ENCODE assay signal across 8 cellular contexts in the genomic region with DNA sequence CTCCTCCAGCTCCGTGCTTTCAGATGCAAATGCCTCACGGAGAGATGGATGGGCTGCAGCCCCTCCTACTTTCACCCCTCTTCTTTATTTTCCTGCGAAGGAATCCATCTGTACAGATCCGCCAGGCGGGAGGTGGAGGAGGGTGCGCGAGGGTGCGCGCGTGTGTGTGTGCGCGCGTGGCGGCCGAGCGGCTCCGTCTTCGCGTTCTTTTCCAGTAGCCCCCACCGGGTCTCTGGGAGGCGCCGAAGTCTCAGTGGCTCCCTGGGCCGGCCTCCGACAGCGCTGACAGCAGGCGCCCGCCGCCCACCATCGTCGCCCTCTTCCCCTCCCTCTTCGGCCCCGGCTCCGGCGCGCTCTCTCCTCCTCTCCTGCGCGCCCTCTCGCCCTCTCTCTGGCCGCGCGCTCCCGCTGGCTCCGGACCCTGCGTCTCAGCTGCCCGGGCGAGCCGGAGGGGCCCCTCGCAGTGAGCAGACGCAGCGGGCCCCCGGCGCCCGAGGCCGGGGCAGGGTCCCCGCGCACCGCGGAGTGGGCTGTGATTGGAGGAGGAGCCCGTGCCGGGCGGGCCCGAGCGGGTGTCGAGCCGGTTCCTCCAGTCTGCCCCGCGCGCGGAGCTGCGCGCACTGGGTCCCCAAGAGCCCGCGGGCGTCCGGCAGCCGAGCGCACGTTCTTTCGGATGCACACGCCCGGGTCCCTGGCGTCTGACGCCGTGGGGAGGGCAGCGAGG. TPM values are rescaled to one million over a fixed set of nuclear protein-coding genes. Genes with fewer than 3 reads are reported as not detected.
A peak's percentile ranks its signal among the peaks of the same experiment; 100 is the strongest.
DNase-seq lines count a peak whose midpoint lies in the region; ATAC-seq and TF ChIP-seq lines count a peak whose summit lies in the region.

A gene with protein sequence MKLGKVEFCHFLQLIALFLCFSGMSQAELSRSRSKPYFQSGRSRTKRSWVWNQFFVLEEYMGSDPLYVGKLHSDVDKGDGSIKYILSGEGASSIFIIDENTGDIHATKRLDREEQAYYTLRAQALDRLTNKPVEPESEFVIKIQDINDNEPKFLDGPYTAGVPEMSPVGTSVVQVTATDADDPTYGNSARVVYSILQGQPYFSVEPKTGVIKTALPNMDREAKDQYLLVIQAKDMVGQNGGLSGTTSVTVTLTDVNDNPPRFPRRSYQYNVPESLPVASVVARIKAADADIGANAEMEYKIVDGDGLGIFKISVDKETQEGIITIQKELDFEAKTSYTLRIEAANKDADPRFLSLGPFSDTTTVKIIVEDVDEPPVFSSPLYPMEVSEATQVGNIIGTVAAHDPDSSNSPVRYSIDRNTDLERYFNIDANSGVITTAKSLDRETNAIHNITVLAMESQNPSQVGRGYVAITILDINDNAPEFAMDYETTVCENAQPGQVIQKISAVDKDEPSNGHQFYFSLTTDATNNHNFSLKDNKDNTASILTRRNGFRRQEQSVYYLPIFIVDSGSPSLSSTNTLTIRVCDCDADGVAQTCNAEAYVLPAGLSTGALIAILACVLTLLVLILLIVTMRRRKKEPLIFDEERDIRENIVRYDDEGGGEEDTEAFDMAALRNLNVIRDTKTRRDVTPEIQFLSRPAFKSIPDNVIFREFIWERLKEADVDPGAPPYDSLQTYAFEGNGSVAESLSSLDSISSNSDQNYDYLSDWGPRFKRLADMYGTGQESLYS (plus strand): TSS at position 592 of the 724 bp plus-strand sequence. CDS start 11,831 bp downstream, outside the sequence.

- peak within 1 kb of the TSS; percentile 28 to 46 (median 37) for H3K4me3 ChIP-seq in esophagus muscularis mucosa

- H3K9me3 ChIP-seq in esophagus muscularis mucosa, result no peaks in the 10 kb centered on the region

- H3K4me1 ChIP-seq in esophagus muscularis mucosa, result peaks cover 0 to 18% (median 12%) of the 10 kb centered on the region in 4 donors

- TF ChIP-seq CTCF in esophagus muscularis mucosa (IDR thresholded peaks at IDR 0.05), result no peak

- H3K27ac ChIP-seq in esophagus muscularis mucosa (replicated peaks in 1 of 4), result no peak within 1 kb of the TSS

- TF ChIP-seq POLR2A in esophagus muscularis mucosa (IDR thresholded peaks at IDR 0.05; ENCODE audit: low read depth), result no peak

- H3K36me3 ChIP-seq in esophagus muscularis mucosa, result no peaks in the 10 kb centered on the region

- DNase-seq in ELF-1 (ENCODE audit: low read depth, low spot score) (peak; percentile 82), NCI-H345 treated with DMSO at 0.1 percent for 48 hours (lab: John Stamatoyannopoulos, UW; ENCODE audit: unreplicated experiment) (peak; percentile 10), esophagus muscularis mucosa (ENCODE audit: extremely low spot score) (no peak), posterior cingulate gyrus (peak in 8 of 10 donors; percentile 9 to 90 (median 41)), Kasumi-1 (lab: John Stamatoyannopoulos, UW) (no peak)
- no peak for DNase-seq in activated CD4-positive, alpha-beta T cell treated with anti-CD3 and anti-CD28 coated beads, Interleukin-2, amount 50 U/mL, for 1 hour

- 0% methylated on average over 3 of the region's 85 CpGs for WGBS in esophagus muscularis mucosa

- ATAC-seq in HG03378 (IDR thresholded peaks at IDR 0.05; ENCODE audit: unreplicated experiment) (no peak), HG03460 (IDR thresholded peaks at IDR 0.05; ENCODE audit: unreplicated experiment) (no peak)

- peaks cover 0 to 20% (median 5%) of the 10 kb centered on the region in 4 donors for H3K27me3 ChIP-seq in esophagus muscularis mucosa

- intact Hi-C loops in esophagus muscularis mucosa (cut with DNase I) (no loop called here), posterior cingulate gyrus (cut with DNase I) (no loop called here)

- no peak for TF ChIP-seq EP300 in esophagus muscularis mucosa (IDR thresholded peaks at IDR 0.05)

RNA-seq across cellular contexts. Expression of the gene that starts here (rescaled TPM):
- under 1 TPM in 2 of 4 donors, not detected in 2; 0.06 to 0.33 TPM for total RNA-seq in esophagus muscularis mucosa

Comparison
In these comparisons a context has a peak if more than half of its experiments do, and no peak if none do; other contexts are left out.
1. DNase-seq: peak in ELF-1 (single experiment), NCI-H345 treated with DMSO at 0.1 percent for 48 hours (single experiment) and posterior cingulate gyrus (8 of 10); none in esophagus muscularis mucosa (single experiment), Kasumi-1 (0 of 2) and activated CD4-positive, alpha-beta T cell treated with anti-CD3 and anti-CD28 coated beads, Interleukin-2, amount 50 U/mL, for 1 hour (single experiment).